8 cellular contexts compared by ENCODE assay signal in the genomic region with DNA sequence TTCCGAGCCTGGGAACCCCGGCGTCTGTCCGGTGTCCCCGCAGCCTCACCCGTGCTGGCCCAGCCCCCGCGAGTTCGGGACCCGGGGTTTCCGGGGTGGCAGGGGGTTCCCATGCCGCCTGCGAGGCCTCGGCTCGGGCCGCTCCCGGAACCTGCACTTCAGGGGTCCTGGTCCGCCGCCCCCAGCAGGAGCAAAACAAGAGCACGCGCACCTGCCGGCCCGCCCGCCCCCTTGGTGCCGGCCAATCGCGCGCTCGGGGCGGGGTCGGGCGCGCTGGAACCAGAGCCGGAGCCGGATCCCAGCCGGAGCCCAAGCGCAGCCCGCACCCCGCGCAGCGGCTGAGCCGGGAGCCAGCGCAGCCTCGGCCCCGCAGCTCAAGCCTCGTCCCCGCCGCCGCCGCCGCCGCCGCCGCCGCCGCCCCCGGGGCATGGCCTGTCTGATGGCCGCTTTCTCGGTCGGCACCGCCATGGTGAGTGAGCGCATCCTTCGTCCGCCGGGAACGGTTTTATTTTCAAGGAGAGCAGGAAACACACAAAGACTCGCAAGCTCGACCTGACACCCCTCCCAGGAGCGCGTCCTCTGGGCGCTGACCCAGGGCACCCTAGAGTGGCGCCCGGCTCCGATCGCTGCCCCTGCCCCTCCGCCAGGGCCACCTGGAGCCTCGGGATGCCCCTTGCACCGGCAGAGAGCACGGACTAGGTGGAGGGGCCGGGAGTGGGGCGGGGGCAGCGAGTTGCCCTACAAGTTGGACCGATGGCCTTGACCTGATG. TPM values are rescaled to one million over a fixed set of nuclear protein-coding genes. Genes with fewer than 3 reads are reported as not detected.
DNase-seq lines count a peak whose midpoint lies in the region; ATAC-seq, FAIRE-seq and TF ChIP-seq lines count a peak whose summit lies in the region.

Gene ABCG1, plus strand, starts transcription at position 305 of the 770 bp plus-strand sequence. Its CDS starts 123 bp downstream, at position 428.

- peak within 1 kb of the TSS; percentile 83 for H3K4me3 ChIP-seq in Jurkat, Clone E6-1 (ENCODE audit: low read length)
- peak within 1 kb of the TSS; percentile 86 for H3K4me3 ChIP-seq in lower leg skin (ENCODE audit: low read depth, poor library complexity, severe bottlenecking)

- no peak within 1 kb of the TSS for H3K27ac Mint-ChIP-seq in WTC11
- H3K27ac Mint-ChIP-seq in stimulated activated effector memory CD8-positive, alpha-beta T cell treated with anti-CD3 and anti-CD28 coated beads, Interleukin-12 subunit alpha, Interleukin-12 subunit beta, amount 100 ng/mL, for 72 hours: peak within 1 kb of the TSS; percentile 43

- TF ChIP-seq POLR2A in lower leg skin (IDR thresholded peaks at IDR 0.05) (no peak), GM12891 (IDR thresholded peaks at IDR 0.05; ENCODE audit: low read depth, low read length) (no peak)

- H3K9me3 Mint-ChIP-seq in WTC11: peaks cover 18% of the 10 kb centered on the region
- no peaks in the 10 kb centered on the region for H3K9me3 Mint-ChIP-seq in stimulated activated effector memory CD8-positive, alpha-beta T cell treated with anti-CD3 and anti-CD28 coated beads, Interleukin-12 subunit alpha, Interleukin-12 subunit beta, amount 100 ng/mL, for 72 hours

- CTCF ChIA-PET in WTC11 (lab: Charles Lee): interaction anchor here (1.1 to 3.2 kb wide), 9 partner anchors 15 to 607 kb away, joined by 3 to 31 read pairs (median 5); no protein-coding TSS in a partner anchor

- TF ChIP-seq CTCF in WTC11 (IDR thresholded peaks at IDR 0.05) (no peak), lower leg skin (IDR thresholded peaks at IDR 0.05) (no peak)

- peaks cover 63% of the 10 kb centered on the region for H3K27me3 Mint-ChIP-seq in WTC11 (ENCODE audit: low read depth)

- POLR2A ChIA-PET in WTC11 (lab: Charles Lee): interaction anchor here (0.6 to 2.2 kb wide), 4 partner anchors 9 to 1625 kb away, joined by 3 to 20 read pairs (median 3); no protein-coding TSS in a partner anchor

- no peak for FAIRE-seq in GM12891 (lab: Jason Lieb, UNC)

- ATAC-seq in WTC11: peak; percentile 86
- peak; percentile 58 for ATAC-seq in stimulated activated effector memory CD8-positive, alpha-beta T cell treated with anti-CD3 and anti-CD28 coated beads, Interleukin-12 subunit alpha, Interleukin-12 subunit beta, amount 100 ng/mL, for 72 hours

- H3K36me3 Mint-ChIP-seq in WTC11: no peaks in the 10 kb centered on the region
- H3K36me3 Mint-ChIP-seq in stimulated activated effector memory CD8-positive, alpha-beta T cell treated with anti-CD3 and anti-CD28 coated beads, Interleukin-12 subunit alpha, Interleukin-12 subunit beta, amount 100 ng/mL, for 72 hours: peaks cover 6% of the 10 kb centered on the region

- H3K4me1 Mint-ChIP-seq in WTC11: peaks cover 7% of the 10 kb centered on the region
- H3K4me1 Mint-ChIP-seq in stimulated activated effector memory CD8-positive, alpha-beta T cell treated with anti-CD3 and anti-CD28 coated beads, Interleukin-12 subunit alpha, Interleukin-12 subunit beta, amount 100 ng/mL, for 72 hours: peaks cover 31% of the 10 kb centered on the region

- H3K4me3 Mint-ChIP-seq in WTC11: peak within 1 kb of the TSS; percentile 87
- H3K4me3 Mint-ChIP-seq in stimulated activated effector memory CD8-positive, alpha-beta T cell treated with anti-CD3 and anti-CD28 coated beads, Interleukin-12 subunit alpha, Interleukin-12 subunit beta, amount 100 ng/mL, for 72 hours: peak within 1 kb of the TSS; percentile 86

- intact Hi-C loops in lower leg skin (cut with DNase I; ENCODE audit: low total_unique reads): loop anchor here (2.0 kb wide), 1 partner anchor 54 kb away; no protein-coding TSS in a partner anchor

- peak; percentile 84 for DNase-seq in COLO668 (lab: John Stamatoyannopoulos, UW; ENCODE audit: unreplicated experiment)
- DNase-seq in Jurkat, Clone E6-1 (ENCODE audit: low read depth, low spot score): no peak
- peak; percentile 78 for DNase-seq in WTC11 (ENCODE audit: low spot score)
- peak in 1 of 2 donors; percentile 71 for DNase-seq in dermis microvascular lymphatic vessel endothelial cell (ENCODE audit: low read depth in 2 of 2)
- DNase-seq in lower leg skin (ENCODE audit: low spot score in 2 of 2): peak in 1 of 2 donors; percentile 93
- DNase-seq in stimulated activated effector memory CD8-positive, alpha-beta T cell treated with anti-CD3 and anti-CD28 coated beads, Interleukin-12 subunit alpha, Interleukin-12 subunit beta, amount 100 ng/mL, for 72 hours (ENCODE audit: low spot score in 2 of 2): peak; percentile 24 to 67
- no peak for DNase-seq in GM12891 (ENCODE audit: insufficient read length, low spot score)
- no peak for DNase-seq in SHP77 treated with DMSO at 0.1 percent for 48 hours (lab: John Stamatoyannopoulos, UW)

- WGBS in lower leg skin, 2 donors: 0 to 1% methylated on average over 33 to 42 of the region's 83 CpGs

TF ChIP-seq in WTC11, 78 proteins besides CTCF, POLR2A, EP300 and RAD21 (continues in another document):
- peak; percentile 91 for TF ChIP-seq SP1 (CRISPR knock-in tag; conservative IDR thresholded peaks at IDR 0.05)
- TF ChIP-seq NFYB (CRISPR knock-in tag; conservative IDR thresholded peaks at IDR 0.05; ENCODE audit: low read depth): peak; percentile 63
- 0 out of 2 replicates have a peak, but pooled peaks have one; percentile 40 for TF ChIP-seq FOXP4 (CRISPR knock-in tag; IDR thresholded peaks at IDR 0.05)
- TF ChIP-seq, protein P1, sequence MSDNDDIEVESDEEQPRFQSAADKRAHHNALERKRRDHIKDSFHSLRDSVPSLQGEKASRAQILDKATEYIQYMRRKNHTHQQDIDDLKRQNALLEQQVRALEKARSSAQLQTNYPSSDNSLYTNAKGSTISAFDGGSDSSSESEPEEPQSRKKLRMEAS (CRISPR knock-in tag; IDR thresholded peaks at IDR 0.05): peak; percentile 87; the same call in 1 of the 2 replicates
- TF ChIP-seq ELF4 (CRISPR knock-in tag; IDR thresholded peaks at IDR 0.05; ENCODE audit: low read depth): no peak

TF ChIP-seq in GM12891, 5 proteins besides CTCF, POLR2A, EP300 and RAD21:
- TF ChIP-seq POU2F2 (IDR thresholded peaks at IDR 0.05; ENCODE audit: low read depth, low read length): no peak
- TF ChIP-seq PAX5 (IDR thresholded peaks at IDR 0.05; ENCODE audit: insufficient read depth, low read length, severe bottlenecking): no peak
- no peak for TF ChIP-seq TAF1 (IDR thresholded peaks at IDR 0.05; ENCODE audit: low read depth, low read length)
- TF ChIP-seq POLR2AphosphoS5 (IDR thresholded peaks at IDR 0.05; ENCODE audit: low read depth, low read length): no peak
- no peak for TF ChIP-seq SPI1 (IDR thresholded peaks at IDR 0.05; ENCODE audit: low read depth, low read length)
TF ChIP-seq in GM12891: peak in this region for 0.

RNA-seq across cellular contexts. Expression of gene ABCG1, which starts in this region (rescaled TPM):
- polyA plus RNA-seq in Jurkat, Clone E6-1 (2012; ENCODE audit: insufficient read depth, insufficient read length): 19.7 TPM
- total RNA-seq in WTC11 (2021) (2.9 to 4.0 TPM (median 3.7 TPM) in 3 replicates), dermis microvascular lymphatic vessel endothelial cell (62.9 and 141 TPM in 2 replicates), lower leg skin (10 to 100 TPM; 49.4 to 80.2 (median 52.7) TPM)
- polyA plus RNA-seq in GM12891 (2012; ENCODE audit: low read depth, missing spikeins): 2.5 TPM

Comparison
In these comparisons a context has a peak if more than half of its experiments do, and no peak if none do; other contexts are left out.
1. RNA of gene ABCG1 (total RNA-seq): 62.9 to 141 TPM in dermis microvascular lymphatic vessel endothelial cell and 49.4 to 80.2 TPM in lower leg skin; 2.9 to 4.0 TPM in WTC11; every median in the first group is over 10 times any median in the second.
2. DNase-seq: peak in COLO668 (single experiment), WTC11 (single experiment) and stimulated activated effector memory CD8-positive, alpha-beta T cell treated with anti-CD3 and anti-CD28 coated beads, Interleukin-12 subunit alpha, Interleukin-12 subunit beta, amount 100 ng/mL, for 72 hours (2 of 2); none in Jurkat, Clone E6-1 (single experiment), GM12891 (single experiment) and SHP77 treated with DMSO at 0.1 percent for 48 hours (single experiment).